In genomic region chr9:83956288-83957028, GRCh38 we compare ENCODE assay signal across 2 cellular contexts.
TF ChIP-seq lines count a peak whose summit lies in the region.

No MANE protein-coding gene starts in this region.

TF ChIP-seq in HEK293, 187 proteins besides CTCF, POLR2A, EP300 and RAD21 (continued from another document and continues in another):
- no peak for TF ChIP-seq ZFP3 (tag by site-specific recombination; IDR thresholded peaks at IDR 0.05; ENCODE audit: low read depth)
- no peak for TF ChIP-seq ZNF416 (tag by site-specific recombination; IDR thresholded peaks at IDR 0.05)
- TF ChIP-seq ZNF140 (tag by site-specific recombination; IDR thresholded peaks at IDR 0.05), result no peak
- TF ChIP-seq ZEB2 (tag by site-specific recombination; IDR thresholded peaks at IDR 0.05), result no peak
- no peak for TF ChIP-seq ZNF791 (tag by site-specific recombination; IDR thresholded peaks at IDR 0.05)
- TF ChIP-seq ZNF518A (tag by site-specific recombination; conservative IDR thresholded peaks at IDR 0.05; ENCODE audit: low read depth), result peak; percentile 46
- TF ChIP-seq ZNF404 (tag by site-specific recombination; IDR thresholded peaks at IDR 0.05), result no peak
- TF ChIP-seq ZNF18 (tag by site-specific recombination; IDR thresholded peaks at IDR 0.05), result no peak
- TF ChIP-seq ZBTB1 (tag by site-specific recombination; IDR thresholded peaks at IDR 0.05), result no peak
- TF ChIP-seq ZNF558 (tag by site-specific recombination; IDR thresholded peaks at IDR 0.05), result no peak
- 0 out of 2 replicates have a peak, but pooled peaks have one; percentile 26 for TF ChIP-seq ZBTB10 (tag by site-specific recombination; IDR thresholded peaks at IDR 0.05)
- TF ChIP-seq ZNF211 (tag by site-specific recombination; IDR thresholded peaks at IDR 0.05; ENCODE audit: low read depth), result no peak
- TF ChIP-seq ZNF350 (tag by site-specific recombination; IDR thresholded peaks at IDR 0.05), result no peak
- peak; percentile 29; the same call in 1 of the 2 replicates for TF ChIP-seq KLF1 (tag by site-specific recombination; IDR thresholded peaks at IDR 0.05)
- no peak for TF ChIP-seq ZNF670 (tag by site-specific recombination; IDR thresholded peaks at IDR 0.05; ENCODE audit: low read depth)
- no peak; the same call in 1 of the 2 replicates for TF ChIP-seq ZNF600 (tag by site-specific recombination; IDR thresholded peaks at IDR 0.05)
- TF ChIP-seq ZNF24 (tag by site-specific recombination; IDR thresholded peaks at IDR 0.05), result no peak

TF ChIP-seq in HepG2, 621 proteins besides CTCF, POLR2A, EP300 and RAD21 (continued from another document and continues in another):
- TF ChIP-seq MNT (IDR thresholded peaks at IDR 0.05) (0 out of 2 replicates have a peak, but pooled peaks have one; percentile 2), PLSCR1 (CRISPR knock-in tag; IDR thresholded peaks at IDR 0.05; ENCODE audit: borderline replicate concordance) (no peak), CHCHD3 (CRISPR knock-in tag; IDR thresholded peaks at IDR 0.05) (no peak), ZNF713 (CRISPR knock-in tag; IDR thresholded peaks at IDR 0.05) (no peak), HDAC1 (CRISPR knock-in tag; IDR thresholded peaks at IDR 0.05) (peak; percentile 89), ZNF614 (CRISPR knock-in tag; IDR thresholded peaks at IDR 0.05; ENCODE audit: borderline replicate concordance) (0 out of 2 replicates have a peak, but pooled peaks have one; percentile 42), ZNF318 (CRISPR knock-in tag; IDR thresholded peaks at IDR 0.05) (no peak), ZNF225 (CRISPR knock-in tag; IDR thresholded peaks at IDR 0.05) (peak; percentile 34; the same call in 1 of the 2 replicates), ZNF841 (CRISPR knock-in tag; IDR thresholded peaks at IDR 0.05; ENCODE audit: borderline replicate concordance) (no peak), ZNF615 (CRISPR knock-in tag; IDR thresholded peaks at IDR 0.05; ENCODE audit: borderline replicate concordance) (no peak), NFKBIZ (CRISPR knock-in tag; IDR thresholded peaks at IDR 0.05) (no peak), ZBTB4 (CRISPR knock-in tag; IDR thresholded peaks at IDR 0.05; ENCODE audit: borderline replicate concordance) (peak; percentile 89; the same call in 1 of the 2 replicates), ZNF747 (CRISPR knock-in tag; IDR thresholded peaks at IDR 0.05; ENCODE audit: borderline replicate concordance) (peak; percentile 69; the same call in 1 of the 2 replicates), TBL1XR1 (IDR thresholded peaks at IDR 0.05; ENCODE audit: borderline replicate concordance, low read length, partially characterized antibody) (no peak), ZFP91 (CRISPR knock-in tag; IDR thresholded peaks at IDR 0.05; ENCODE audit: borderline replicate concordance) (peak; percentile 88; the same call in 1 of the 2 replicates), RFX1 (IDR thresholded peaks at IDR 0.05) (no peak), HNF1B (CRISPR knock-in tag; IDR thresholded peaks at IDR 0.05) (peak; percentile 75), CREM (IDR thresholded peaks at IDR 0.05) (peak; percentile 55), CREM (CRISPR knock-in tag; IDR thresholded peaks at IDR 0.05) (no peak), DZIP1 (CRISPR knock-in tag; IDR thresholded peaks at IDR 0.05) (no peak), SP140L (CRISPR knock-in tag; IDR thresholded peaks at IDR 0.05; ENCODE audit: borderline replicate concordance) (no peak), ZNF367 (CRISPR knock-in tag; IDR thresholded peaks at IDR 0.05; ENCODE audit: borderline replicate concordance) (peak; percentile 92), ZNF710 (CRISPR knock-in tag; IDR thresholded peaks at IDR 0.05; ENCODE audit: borderline replicate concordance) (0 out of 2 replicates have a peak, but pooled peaks have one; percentile 21), HHEX (CRISPR knock-in tag; IDR thresholded peaks at IDR 0.05) (no peak)
